In genomic region chr10:80708808-80709207, GRCh38 we compare ENCODE assay signal across 21 cellular contexts.
A peak's percentile ranks its signal among the peaks of the same experiment; 100 is the strongest.
DNase-seq lines count a peak whose midpoint lies in the region; ATAC-seq, FAIRE-seq and TF ChIP-seq lines count a peak whose summit lies in the region.
"Had no signal": no experiment of that assay in that cellular context is flagged by ENCODE, and none has a peak within 500 bp of the region (broad histone marks: within the 10 kb centered on the region; RNA-seq: fewer than 3 reads in every experiment).

No MANE protein-coding gene starts in this region.

- no peaks in the 10 kb centered on the region for H3K36me3 ChIP-seq in IMR-90 (ENCODE audit: control insufficient read depth, insufficient read depth, low read length)
- no peaks in the 10 kb centered on the region for H3K36me3 ChIP-seq in WERI-Rb-1
- H3K36me3 ChIP-seq in suprapubic skin: no peaks in the 10 kb centered on the region
- H3K36me3 ChIP-seq: BLaER1 treated with 17β-estradiol and CSF1 and Interleukin-3, amounts not matched to agents 10 nM and 100 nM had no signal

- no peak overlapping the region for H3K18ac ChIP-seq in IMR-90 (ENCODE audit: low read depth, low read length)

- WGBS in IMR-90 (ENCODE audit: extremely low coverage in 2 of 2, insufficient read length in 1 of 2), 2 experiments: no CpG with 5 or more reads among the region's 1 CpG
- whole genome bisulfite sequencing in suprapubic skin: 86% methylated on average over 1 of the region's 1 CpG

- TF ChIP-seq CTCF in IMR-90 (conservative IDR thresholded peaks at IDR 0.05; ENCODE audit: low read depth, low read length) (no peak), WERI-Rb-1 (IDR thresholded peaks at IDR 0.05; ENCODE audit: low read depth, low read length) (no peak), suprapubic skin (IDR thresholded peaks at IDR 0.05) (no peak)

- TF ChIP-seq POLR2A in IMR-90 (IDR thresholded peaks at IDR 0.05; ENCODE audit: low read depth, low read length) (no peak), suprapubic skin (IDR thresholded peaks at IDR 0.05) (no peak)

- no peaks in the 10 kb centered on the region for H3K79me1 ChIP-seq in IMR-90 (ENCODE audit: low read depth in 1 of 2, low read length in 2 of 2)

- no peak overlapping the region for H3K4me2 ChIP-seq in IMR-90 (ENCODE audit: low read depth, low read length)
- H3K4me2 ChIP-seq: BLaER1 treated with 17β-estradiol and CSF1 and Interleukin-3, amounts not matched to agents 10 nM and 100 nM had no signal

- H3K4me1 ChIP-seq in IMR-90 (ENCODE audit: control insufficient read depth, insufficient read depth, low read length): no peaks in the 10 kb centered on the region
- no peaks in the 10 kb centered on the region for H3K4me1 ChIP-seq in suprapubic skin
- H3K4me1 ChIP-seq: BLaER1 treated with 17β-estradiol and CSF1 and Interleukin-3, amounts not matched to agents 10 nM and 100 nM; Caco-2 had no signal

- in situ Hi-C loops in IMR-90 (cut with MboI; ENCODE audit: low sequenced_read_pairs): no loop called here

- no peak overlapping the region for H3K9ac ChIP-seq in IMR-90 (ENCODE audit: low read depth, low read length)
- H3K9ac ChIP-seq: BLaER1 treated with 17β-estradiol and CSF1 and Interleukin-3, amounts not matched to agents 10 nM and 100 nM had no signal

- no peak for TF ChIP-seq RAD21 in IMR-90 (IDR thresholded peaks at IDR 0.05; ENCODE audit: low read length)

- H4K5ac ChIP-seq in IMR-90 (ENCODE audit: low read depth, low read length): no peak overlapping the region

- no peak overlapping the region for H2AK5ac ChIP-seq in IMR-90 (ENCODE audit: low read depth, low read length)

- POLR2A ChIA-PET in IMR-90 (lab: Charles Lee; ENCODE audit: unreplicated experiment): no interaction called here

- H3K27ac ChIP-seq in IMR-90 (ENCODE audit: insufficient read depth, low read length) (no peak overlapping the region), WERI-Rb-1 (peak overlapping the region; percentile 97), suprapubic skin (no peak overlapping the region)
- H3K27ac ChIP-seq: 22Rv1; BLaER1 treated with 17β-estradiol and CSF1 and Interleukin-3, amounts not matched to agents 10 nM and 100 nM; C4-2B had no signal

- DNase-seq in NCI-H82 (lab: John Stamatoyannopoulos, UW) (peak; percentile 4), NCI-H82 treated with DMSO at 0.1 percent for 48 hours (lab: John Stamatoyannopoulos, UW; ENCODE audit: unreplicated experiment) (no peak), IMR-90 (no peak), WERI-Rb-1 (no peak), suprapubic skin (ENCODE audit: low spot score in 2 of 2) (no peak), SW 1271 (lab: John Stamatoyannopoulos, UW) (no peak)
- DNase-seq: AML-193; Caco-2; Calu3; CD4-positive, alpha-beta T cell; CD8-positive, alpha-beta T cell; DMS79 treated with DMSO at 0.1 percent for 48 hours; GF-D8 had no signal

- BruUV-seq in IMR-90 (replicated peaks; lab: Mats Ljungman, UMichigan): no TSS peak

- intact Hi-C loops in IMR-90 (cut with micrococcal nuclease): no loop called here

- no peak overlapping the region for H3K14ac ChIP-seq in IMR-90 (replicated peaks; ENCODE audit: low read depth, low read length)

- no peak overlapping the region for H3K4ac ChIP-seq in IMR-90 (ENCODE audit: low read depth, low read length)

- peak; percentile 23 for FAIRE-seq in A204.1 (lab: Jason Lieb, UNC)
- FAIRE-seq: D721Med, G401.6, GM12891 had no signal

- H3K4me3 ChIP-seq in IMR-90 (ENCODE audit: insufficient read depth, low read depth, low read length) (no peak overlapping the region), WERI-Rb-1 (ENCODE audit: low read depth, low read length) (no peak overlapping the region), suprapubic skin (no peak overlapping the region)
- H3K4me3 ChIP-seq: BLaER1 treated with 17β-estradiol and CSF1 and Interleukin-3, amounts not matched to agents 10 nM and 100 nM had no signal

- H4K20me1 ChIP-seq in IMR-90 (ENCODE audit: insufficient read depth, low read length): no peaks in the 10 kb centered on the region
- H4K20me1 ChIP-seq: BLaER1 treated with 17β-estradiol and CSF1 and Interleukin-3, amounts not matched to agents 10 nM and 100 nM had no signal

- no peak overlapping the region for H2BK15ac ChIP-seq in IMR-90 (ENCODE audit: low read depth, low read length)

- H3K9me3 ChIP-seq in IMR-90 (ENCODE audit: control insufficient read depth, insufficient read depth, low read length): no peaks in the 10 kb centered on the region
- H3K9me3 ChIP-seq in WERI-Rb-1 (ENCODE audit: severe bottlenecking): no peaks in the 10 kb centered on the region
- H3K9me3 ChIP-seq in suprapubic skin: peaks cover 4% of the 10 kb centered on the region

- H3K9me1 ChIP-seq in IMR-90 (ENCODE audit: insufficient read depth, low read length): no peaks in the 10 kb centered on the region

- H3K27me3 ChIP-seq in IMR-90 (ENCODE audit: control insufficient read depth, insufficient read depth, low read length) (no peaks in the 10 kb centered on the region), WERI-Rb-1 (ENCODE audit: insufficient read depth, low read depth, severe bottlenecking) (no peaks in the 10 kb centered on the region), suprapubic skin (no peaks in the 10 kb centered on the region)
- H3K27me3 ChIP-seq: BLaER1 treated with 17β-estradiol and CSF1 and Interleukin-3, amounts not matched to agents 10 nM and 100 nM had no signal

- H2AFZ ChIP-seq in IMR-90 (replicated peaks; ENCODE audit: low read length, poor library complexity): no peak overlapping the region

- no peak overlapping the region for H2BK120ac ChIP-seq in IMR-90 (ENCODE audit: low read depth, low read length)

- ATAC-seq in IMR-90 (ENCODE audit: low read depth) (no peak), GM19467 (IDR thresholded peaks at IDR 0.05; ENCODE audit: unreplicated experiment) (no peak)
- ATAC-seq: CD8-positive, alpha-beta T cell had no signal

- CTCF ChIA-PET in IMR-90 (lab: Yijun Ruan, JAX): no interaction called here

- TF ChIP-seq EP300 in suprapubic skin (IDR thresholded peaks at IDR 0.05): no peak

- H2BK20ac ChIP-seq in IMR-90 (ENCODE audit: low read depth, low read length): no peak overlapping the region

- no peak overlapping the region for H2AK9ac ChIP-seq in IMR-90 (replicated peaks; ENCODE audit: low read depth, low read length, poor library complexity)

- no peak overlapping the region for H4K91ac ChIP-seq in IMR-90 (ENCODE audit: insufficient read depth, low read depth, low read length)

- dilution Hi-C loops in IMR-90 (cut with HindIII; ENCODE audit: low sequenced_read_pairs, unreplicated experiment): no loop called here

- H2BK5ac ChIP-seq in IMR-90 (ENCODE audit: low read depth, low read length, poor library complexity, severe bottlenecking): no peak overlapping the region

- no peak overlapping the region for H3K56ac ChIP-seq in IMR-90 (ENCODE audit: extremely low read depth, insufficient read depth, low read length)

- H3K23ac ChIP-seq in IMR-90 (ENCODE audit: low read depth, low read length): no peak overlapping the region

- no peak overlapping the region for H4K8ac ChIP-seq in IMR-90 (ENCODE audit: low read depth in 2 of 2, low read length in 2 of 2)

TF ChIP-seq in IMR-90, 13 proteins besides CTCF, POLR2A, EP300 and RAD21:
- no peak for TF ChIP-seq NFE2L2 (IDR thresholded peaks at IDR 0.05; ENCODE audit: low read depth, low read length)
- no peak for TF ChIP-seq RCOR1 (IDR thresholded peaks at IDR 0.05; ENCODE audit: insufficient replicate concordance, low read length)
- no peak for TF ChIP-seq USF2 (IDR thresholded peaks at IDR 0.05; ENCODE audit: low read depth, low read length)
- no peak for TF ChIP-seq ELK1 (IDR thresholded peaks at IDR 0.05; ENCODE audit: borderline replicate concordance, low read depth, low read length)
- 0 out of 2 replicates have a peak, but pooled peaks have one; percentile 28 for TF ChIP-seq MAFK (IDR thresholded peaks at IDR 0.05; ENCODE audit: low read depth, low read length)
- TF ChIP-seq MAZ (IDR thresholded peaks at IDR 0.05; ENCODE audit: borderline replicate concordance, low read depth, low read length): no peak
- no peak for TF ChIP-seq FOS (IDR thresholded peaks at IDR 0.05; ENCODE audit: low read depth, low read length)
- no peak for TF ChIP-seq CHD1 (IDR thresholded peaks at IDR 0.05; ENCODE audit: low read depth, low read length)
